23 cellular contexts compared by ENCODE assay signal in the genomic region with DNA sequence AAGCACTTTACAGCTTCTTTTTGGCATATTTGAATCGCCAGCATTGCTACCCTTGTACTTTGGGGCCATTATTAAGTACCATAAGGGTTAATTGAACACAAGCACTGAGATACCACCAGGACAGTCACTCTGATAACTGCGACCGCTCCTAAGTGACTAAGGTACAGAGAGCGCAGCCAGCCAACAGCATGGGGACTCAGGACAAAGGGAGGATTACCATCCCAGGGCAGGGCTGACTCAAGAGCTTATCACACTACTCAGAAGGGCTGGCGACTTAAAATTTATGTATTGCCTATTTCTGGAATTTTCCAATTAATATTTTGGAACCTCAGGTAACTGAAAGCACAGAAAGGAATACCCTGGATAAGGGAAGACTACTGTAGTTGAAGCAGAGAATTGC. TPM values are rescaled to one million over a fixed set of nuclear protein-coding genes. Genes with fewer than 3 reads are reported as not detected.
A peak's percentile ranks its signal among the peaks of the same experiment; 100 is the strongest.
DNase-seq lines count a peak whose midpoint lies in the region; ATAC-seq, FAIRE-seq and TF ChIP-seq lines count a peak whose summit lies in the region.
"Had no signal": no experiment of that assay in that cellular context is flagged by ENCODE, and none has a peak within 500 bp of the region (broad histone marks: within the 10 kb centered on the region; RNA-seq: fewer than 3 reads in every experiment).

No MANE protein-coding gene starts in this region.

- H3K36me3 ChIP-seq in DOHH2 (ENCODE audit: control insufficient read depth, low read length) (no peaks in the 10 kb centered on the region), pancreas (no peaks in the 10 kb centered on the region), OCI-LY7 (ENCODE audit: insufficient read depth, low read length) (no peaks in the 10 kb centered on the region)
- H3K36me3 ChIP-seq: left ventricle myocardium inferior, upper lobe of left lung had no signal

- no peak overlapping the region for H3K4me3 Mint-ChIP-seq in osteocyte (ENCODE audit: unreplicated experiment)
- H3K4me3 Mint-ChIP-seq: activated naive CD8-positive, alpha-beta T cell; stimulated activated naive CD8-positive, alpha-beta T cell treated with anti-CD3 and anti-CD28 coated beads, Interleukin-15, Interleukin-2, amounts not matched to agents 100 ng/mL and 50 ng/mL, for 24 hours had no signal

- no peaks in the 10 kb centered on the region for H3F3A ChIP-seq in DOHH2 (ENCODE audit: control insufficient read depth, insufficient read depth)

- no peaks in the 10 kb centered on the region for H3K36me3 Mint-ChIP-seq in osteocyte (ENCODE audit: unreplicated experiment)
- H3K36me3 Mint-ChIP-seq: activated naive CD8-positive, alpha-beta T cell had no signal

- POLR2A ChIA-PET in OCI-LY7 (lab: Charles Lee), result interaction anchor here (0.5 to 1.2 kb wide), 3 partner anchors 11 to 119 kb away, joined by 3 to 6 read pairs (median 4); a partner anchor contains a TSS

- no peaks in the 10 kb centered on the region for H3K27me3 ChIP-seq in DOHH2 (ENCODE audit: control insufficient read depth, low read length)
- no peaks in the 10 kb centered on the region for H3K27me3 ChIP-seq in pancreas
- H3K27me3 ChIP-seq: upper lobe of left lung had no signal

- H3K4me1 ChIP-seq in DOHH2 (ENCODE audit: control insufficient read depth, low read length), result peaks cover 42% of the 10 kb centered on the region
- no peaks in the 10 kb centered on the region for H3K4me1 ChIP-seq in pancreas
- H3K4me1 ChIP-seq in OCI-LY7 (ENCODE audit: insufficient read depth, low read length, poor library complexity, severe bottlenecking), result peaks cover 20% of the 10 kb centered on the region
- H3K4me1 ChIP-seq: left ventricle myocardium inferior, upper lobe of left lung had no signal

- WGBS in pancreas, 2 donors, result 49 to 54% methylated on average over 5 of the region's 5 CpGs

- H3K27ac Mint-ChIP-seq in osteocyte (ENCODE audit: unreplicated experiment), result no peak overlapping the region
- H3K27ac Mint-ChIP-seq: activated naive CD8-positive, alpha-beta T cell; stimulated activated naive CD8-positive, alpha-beta T cell treated with anti-CD3 and anti-CD28 coated beads, Interleukin-15, Interleukin-2, amounts not matched to agents 100 ng/mL and 50 ng/mL, for 24 hours had no signal

- intact Hi-C loops in pancreas (cut with DNase I) (no loop called here), OCI-LY7 (cut with micrococcal nuclease; ENCODE audit: unreplicated experiment) (no loop called here)

- no TSS peak for BruUV-seq in OCI-LY7 (replicated peaks; lab: Mats Ljungman, UMichigan)

- TF ChIP-seq CTCF in DOHH2 (IDR thresholded peaks at IDR 0.05; ENCODE audit: low read depth, low read length, poor library complexity, severe bottlenecking) (no peak), choroid plexus epithelial cell (conservative IDR thresholded peaks at IDR 0.05; ENCODE audit: low read depth, low read length) (no peak), osteocyte (IDR thresholded peaks at IDR 0.05) (no peak), pancreas (IDR thresholded peaks at IDR 0.05) (no peak), OCI-LY7 (conservative IDR thresholded peaks at IDR 0.05; ENCODE audit: low read length) (no peak)

- H3K27me3 Mint-ChIP-seq in osteocyte (ENCODE audit: unreplicated experiment), result peaks cover 42% of the 10 kb centered on the region

- no peak for FAIRE-seq in pancreas (lab: Jason Lieb, UNC)
- FAIRE-seq: G401.6 had no signal

- H4K20me1 ChIP-seq in DOHH2 (ENCODE audit: control insufficient read depth, insufficient read depth, low read depth, low read length) (no peaks in the 10 kb centered on the region), OCI-LY7 (ENCODE audit: insufficient read depth, low read length) (no peaks in the 10 kb centered on the region)

- H3K4me3 ChIP-seq in DOHH2 (ENCODE audit: low read length), result peak overlapping the region; percentile 56; the same call in 1 of the 2 replicates
- H3K4me3 ChIP-seq in choroid plexus epithelial cell (ENCODE audit: low read depth, low read length), result peak overlapping the region; percentile 30
- no peak overlapping the region for H3K4me3 ChIP-seq in pancreas
- H3K4me3 ChIP-seq in OCI-LY7 (ENCODE audit: low read depth, low read length, poor library complexity, severe bottlenecking), result no peak overlapping the region
- H3K4me3 ChIP-seq: left ventricle myocardium inferior, upper lobe of left lung had no signal

- H3K79me2 ChIP-seq in DOHH2 (ENCODE audit: control insufficient read depth, low read length) (no peaks in the 10 kb centered on the region), OCI-LY7 (ENCODE audit: insufficient read depth, low read depth, low read length) (no peaks in the 10 kb centered on the region)

- H3K4me2 ChIP-seq in DOHH2 (ENCODE audit: low read length) (peak overlapping the region; percentile 75; the same call in 1 of the 2 replicates), OCI-LY7 (ENCODE audit: low read length) (no peak overlapping the region)

- H3K4me1 Mint-ChIP-seq in osteocyte (ENCODE audit: unreplicated experiment), result no peaks in the 10 kb centered on the region

- H3K27ac ChIP-seq in DOHH2 (ENCODE audit: low read depth, low read length), result no peak overlapping the region
- H3K27ac ChIP-seq in pancreas, result no peak overlapping the region
- H3K27ac ChIP-seq in OCI-LY7 (ENCODE audit: low read depth, low read length, poor library complexity, severe bottlenecking), result no peak overlapping the region
- H3K27ac ChIP-seq: epithelial cell of prostate, left ventricle myocardium inferior, upper lobe of left lung had no signal

- no peak for ATAC-seq in pancreas
- ATAC-seq: activated CD4-positive, CD25-positive, alpha-beta regulatory T cell treated with anti-CD3 and anti-CD28 coated beads, Interleukin-2, amount 50 U/mL, for 24 hours; right cardiac atrium had no signal

- H3K9me2 ChIP-seq in DOHH2 (replicated peaks; ENCODE audit: control insufficient read depth, low read length) (no peaks in the 10 kb centered on the region), OCI-LY7 (ENCODE audit: insufficient read depth, low read length) (no peaks in the 10 kb centered on the region)

- CTCF ChIA-PET in OCI-LY7 (lab: Charles Lee; ENCODE audit: unreplicated experiment), result no interaction called here

- H3K9me3 Mint-ChIP-seq in osteocyte (ENCODE audit: unreplicated experiment), result no peaks in the 10 kb centered on the region
- H3K9me3 Mint-ChIP-seq: stimulated activated naive CD8-positive, alpha-beta T cell treated with anti-CD3 and anti-CD28 coated beads, Interleukin-15, Interleukin-2, amounts not matched to agents 100 ng/mL and 50 ng/mL, for 24 hours had no signal

- H2AFZ ChIP-seq in OCI-LY7 (ENCODE audit: low read length), result no peak overlapping the region

- H3K9me3 ChIP-seq in DOHH2 (ENCODE audit: control insufficient read depth, insufficient read depth, low read length) (no peaks in the 10 kb centered on the region), pancreas (no peaks in the 10 kb centered on the region), OCI-LY7 (ENCODE audit: low read length) (no peaks in the 10 kb centered on the region)
- H3K9me3 ChIP-seq: left ventricle myocardium inferior, upper lobe of left lung had no signal

- DNase-seq in NCI-H146 treated with DMSO at 0.1 percent for 48 hours (lab: John Stamatoyannopoulos, UW; ENCODE audit: unreplicated experiment), result peak; percentile 3
- no peak for DNase-seq in choroid plexus epithelial cell (ENCODE audit: low read depth)
- DNase-seq in osteocyte (ENCODE audit: extremely low spot score, unreplicated experiment), result peak; percentile 13
- DNase-seq in pancreas, result no peak
- DNase-seq in HK-2 (ENCODE audit: unreplicated experiment), result no peak
- DNase-seq in activated CD4-positive, alpha-beta T cell treated with anti-CD3 and anti-CD28 coated beads, Interleukin-2, amount 50 U/mL, for 1 hour, result no peak
- DNase-seq in OCI-LY7 (ENCODE audit: low spot score), result no peak
- DNase-seq: left ventricle myocardium inferior, MM.1S, NCI-H2029, nucleus accumbens, right cardiac atrium, SIG-M5, upper lobe of left lung had no signal

RNA-seq across cellular contexts. Expression of a gene that starts 0.5 kb away (rescaled TPM):
- not detected in 2 replicates for total RNA-seq in osteocyte
- not detected for total RNA-seq in pancreas
- not detected for polyA plus RNA-seq in pancreas
- total RNA-seq in OCI-LY7 (2014; rRNA removed; shearing (Covaris generic)), result not detected in 2 replicates
- not detected in 2 replicates for total RNA-seq in OCI-LY7 (2022)
- total RNA-seq: activated CD8-positive, alpha-beta memory T cell treated with anti-CD3 and anti-CD28 coated beads for 36 hours; left ventricle myocardium inferior; mucosa of gallbladder; right cardiac atrium; T-helper 2 cell treated with Interferon-gamma antibody and Interleukin-4, amounts not matched to agents 100 ng/mL and 5 ng/mL, for 36 hours; upper lobe of left lung had no signal
- polyA plus RNA-seq: right cardiac atrium had no signal

RNA-seq across cellular contexts. Expression of a gene that starts 11.0 kb away (rescaled TPM):
- 2.1 and 2.3 TPM in 2 replicates for total RNA-seq in osteocyte
- total RNA-seq in pancreas, result 1 to 10 TPM in 3 of 6 donors, under 1 TPM in 3; 0.65 to 1.3 (median 0.97) TPM
- polyA plus RNA-seq in pancreas, result under 1 TPM; 0.38 to 0.85 TPM
- 2.9 and 3.4 TPM in 2 replicates for total RNA-seq in OCI-LY7 (2014; rRNA removed; shearing (Covaris generic))
- 5.1 and 5.3 TPM in 2 replicates for total RNA-seq in OCI-LY7 (2022)

RNA-seq across cellular contexts. Expression of a gene that starts 39.5 kb away (rescaled TPM):
- total RNA-seq in osteocyte, result not detected in 2 replicates
- total RNA-seq in pancreas, result 1 to 10 TPM in 1 of 6 donors, not detected in 5; 1.6 TPM
- not detected for polyA plus RNA-seq in pancreas
- 0.28 and 0.70 TPM in 2 replicates for total RNA-seq in OCI-LY7 (2014; rRNA removed; shearing (Covaris generic))
- total RNA-seq in OCI-LY7 (2022), result not detected in 2 replicates
- total RNA-seq: activated CD8-positive, alpha-beta memory T cell treated with anti-CD3 and anti-CD28 coated beads for 36 hours; left ventricle myocardium inferior; right cardiac atrium; T-helper 2 cell treated with Interferon-gamma antibody and Interleukin-4, amounts not matched to agents 100 ng/mL and 5 ng/mL, for 36 hours had no signal

Comparison
In these comparisons a context has a peak if more than half of its experiments do, and no peak if none do; other contexts are left out.
1. H3K4me3 ChIP-seq: peak in DOHH2 (single experiment) and choroid plexus epithelial cell (single experiment); none in pancreas (0 of 4) and OCI-LY7 (single experiment).
2. DNase-seq: peak in NCI-H146 treated with DMSO at 0.1 percent for 48 hours (single experiment) and osteocyte (single experiment); none in choroid plexus epithelial cell (single experiment), pancreas (0 of 6), HK-2 (single experiment), activated CD4-positive, alpha-beta T cell treated with anti-CD3 and anti-CD28 coated beads, Interleukin-2, amount 50 U/mL, for 1 hour (single experiment) and OCI-LY7 (single experiment).